Comparison of ENCODE assay signal across 32 cellular contexts in the genomic region with DNA sequence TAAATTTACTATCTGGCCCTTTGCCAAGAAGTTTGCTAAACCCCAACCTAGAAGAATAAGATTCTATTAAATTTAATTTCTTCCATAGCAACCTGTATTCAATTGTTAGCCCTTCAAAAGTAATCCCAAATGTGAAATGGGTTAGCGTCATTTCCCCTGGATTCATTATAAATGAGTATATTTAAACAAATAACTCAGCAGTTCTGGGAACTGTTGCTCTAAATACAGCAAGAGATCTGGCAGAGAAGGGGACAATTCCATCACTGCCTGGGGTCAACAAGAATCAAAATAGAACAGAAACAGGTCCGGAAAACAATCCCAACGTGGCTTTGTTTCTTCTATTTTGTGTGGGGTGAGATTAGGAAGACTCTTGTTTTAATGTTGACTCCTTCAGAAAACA. TPM values are rescaled to one million over a fixed set of nuclear protein-coding genes. Genes with fewer than 3 reads are reported as not detected.
"Had no signal": no experiment of that assay in that cellular context is flagged by ENCODE, and none has a peak within 500 bp of the region (broad histone marks: within the 10 kb centered on the region; RNA-seq: fewer than 3 reads in every experiment).

No MANE protein-coding gene starts in this region.

- H3K9ac ChIP-seq: neural progenitor cell, parathyroid adenoma had no signal

- H3K4me2 ChIP-seq: neural progenitor cell, smooth muscle cell had no signal

- H3K9me3 ChIP-seq: ovary, psoas muscle, thoracic aorta, thyroid gland, upper lobe of left lung had no signal

- H3K27ac Mint-ChIP-seq: naive B cell; natural killer cell; neural progenitor cell; progenitor cell of endocrine pancreas; stimulated activated effector memory CD8-positive, alpha-beta T cell treated with anti-CD3 and anti-CD28 coated beads, Interleukin-12 subunit alpha, Interleukin-12 subunit beta, amount 100 ng/mL, for 72 hours; stimulated activated naive B cell treated with anti-CD40 and anti-IgM and Interleukin-4, amounts not matched to agents 10 μg/mL and 1 μg/mL and 100 μg/mL, for 72 hours; stimulated activated naive CD8-positive, alpha-beta T cell treated with anti-CD3 and anti-CD28 coated beads, Interleukin-15, Interleukin-2, amounts not matched to agents 100 ng/mL and 50 ng/mL, for 24 hours had no signal

- H3K36me3 ChIP-seq: neural progenitor cell, ovary, spleen, stomach, thoracic aorta, thyroid gland, tibial nerve, upper lobe of left lung had no signal

- H3K9me3 Mint-ChIP-seq: natural killer cell; stimulated activated effector memory CD8-positive, alpha-beta T cell treated with anti-CD3 and anti-CD28 coated beads, Interleukin-12 subunit alpha, Interleukin-12 subunit beta, amount 100 ng/mL, for 72 hours had no signal

- DNase-seq: naive B cell; natural killer cell; occipital lobe; ovary; posterior cingulate gyrus; psoas muscle; right cardiac atrium; spleen; stimulated activated CD4-positive, alpha-beta T cell treated with anti-CD3 and anti-CD28 coated beads, Interleukin-12 subunit alpha, Interleukin-12 subunit beta, amount 100 ng/mL, for 4 hours; stimulated activated CD4-positive, alpha-beta T cell treated with anti-CD3 and anti-CD28 coated beads, Interleukin-1b, Interleukin-23, amount 100 ng/mL, for 48 hours; stimulated activated CD4-positive, alpha-beta T cell treated with anti-CD3 and anti-CD28 coated beads, Interleukin-4, amount 100 ng/mL, for 1 hour; stimulated activated naive B cell treated with anti-CD40 and anti-IgM and Interleukin-4, amounts not matched to agents 10 μg/mL and 1 μg/mL and 100 μg/mL, for 72 hours; stimulated activated naive CD4-positive, alpha-beta T cell treated with Interleukin-2 at 50 U/mL for 16 hours; stomach; thyroid gland; trophoblast cell; upper lobe of left lung had no signal

- H3K4me1 ChIP-seq: neural progenitor cell, parathyroid adenoma, spleen, thyroid gland, upper lobe of left lung had no signal

- H3K4me3 ChIP-seq: neural progenitor cell, ovary, psoas muscle, skin epidermis, smooth muscle cell, spleen, stomach, thoracic aorta, thyroid gland, tibial nerve, upper lobe of left lung had no signal

- H2AFZ ChIP-seq: neural progenitor cell, parathyroid adenoma had no signal

- H3K27me3 ChIP-seq: neural progenitor cell, ovary, spleen, stomach, thyroid gland, tibial nerve, upper lobe of left lung had no signal

- H3K4me1 Mint-ChIP-seq: naive B cell; natural killer cell; stimulated activated effector memory CD8-positive, alpha-beta T cell treated with anti-CD3 and anti-CD28 coated beads, Interleukin-12 subunit alpha, Interleukin-12 subunit beta, amount 100 ng/mL, for 72 hours; stimulated activated naive B cell treated with anti-CD40 and anti-IgM and Interleukin-4, amounts not matched to agents 10 μg/mL and 1 μg/mL and 100 μg/mL, for 72 hours had no signal

- H3K27ac ChIP-seq: neural progenitor cell, ovary, parathyroid adenoma, psoas muscle, skin epidermis, spleen, thoracic aorta, thyroid gland, upper lobe of left lung had no signal

- H3K79me2 ChIP-seq: parathyroid adenoma had no signal

- H3K36me3 Mint-ChIP-seq: neural progenitor cell; stimulated activated effector memory CD8-positive, alpha-beta T cell treated with anti-CD3 and anti-CD28 coated beads, Interleukin-12 subunit alpha, Interleukin-12 subunit beta, amount 100 ng/mL, for 72 hours; stimulated activated naive B cell treated with anti-CD40 and anti-IgM and Interleukin-4, amounts not matched to agents 10 μg/mL and 1 μg/mL and 100 μg/mL, for 72 hours had no signal

- H3K4me3 Mint-ChIP-seq: naive B cell; natural killer cell; nephron; neural progenitor cell; stimulated activated effector memory CD8-positive, alpha-beta T cell treated with anti-CD3 and anti-CD28 coated beads, Interleukin-12 subunit alpha, Interleukin-12 subunit beta, amount 100 ng/mL, for 72 hours; stimulated activated naive B cell treated with anti-CD40 and anti-IgM and Interleukin-4, amounts not matched to agents 10 μg/mL and 1 μg/mL and 100 μg/mL, for 72 hours; stimulated activated naive CD8-positive, alpha-beta T cell treated with anti-CD3 and anti-CD28 coated beads, Interleukin-15, Interleukin-2, amounts not matched to agents 100 ng/mL and 50 ng/mL, for 24 hours had no signal

- ATAC-seq: natural killer cell; psoas muscle; right cardiac atrium; sciatic nerve; stimulated activated effector memory CD8-positive, alpha-beta T cell treated with anti-CD3 and anti-CD28 coated beads, Interleukin-12 subunit alpha, Interleukin-12 subunit beta, amount 100 ng/mL, for 72 hours; stimulated activated naive B cell treated with anti-CD40 and anti-IgM and Interleukin-4, amounts not matched to agents 10 μg/mL and 1 μg/mL and 100 μg/mL, for 72 hours had no signal

- H3K27me3 Mint-ChIP-seq: stimulated activated naive CD8-positive, alpha-beta T cell treated with anti-CD3 and anti-CD28 coated beads, Interleukin-15, Interleukin-2, amounts not matched to agents 100 ng/mL and 50 ng/mL, for 24 hours had no signal

- FAIRE-seq: urothelium cell line had no signal

RNA-seq across cellular contexts. Expression of a gene that starts 56.7 kb away (rescaled TPM):
- total RNA-seq: osteoblast, progenitor cell of endocrine pancreas, renal cortical epithelial cell, thoracic aorta, ureter had no signal
